ENCODE assay signal across 8 cellular contexts in the genomic region with DNA sequence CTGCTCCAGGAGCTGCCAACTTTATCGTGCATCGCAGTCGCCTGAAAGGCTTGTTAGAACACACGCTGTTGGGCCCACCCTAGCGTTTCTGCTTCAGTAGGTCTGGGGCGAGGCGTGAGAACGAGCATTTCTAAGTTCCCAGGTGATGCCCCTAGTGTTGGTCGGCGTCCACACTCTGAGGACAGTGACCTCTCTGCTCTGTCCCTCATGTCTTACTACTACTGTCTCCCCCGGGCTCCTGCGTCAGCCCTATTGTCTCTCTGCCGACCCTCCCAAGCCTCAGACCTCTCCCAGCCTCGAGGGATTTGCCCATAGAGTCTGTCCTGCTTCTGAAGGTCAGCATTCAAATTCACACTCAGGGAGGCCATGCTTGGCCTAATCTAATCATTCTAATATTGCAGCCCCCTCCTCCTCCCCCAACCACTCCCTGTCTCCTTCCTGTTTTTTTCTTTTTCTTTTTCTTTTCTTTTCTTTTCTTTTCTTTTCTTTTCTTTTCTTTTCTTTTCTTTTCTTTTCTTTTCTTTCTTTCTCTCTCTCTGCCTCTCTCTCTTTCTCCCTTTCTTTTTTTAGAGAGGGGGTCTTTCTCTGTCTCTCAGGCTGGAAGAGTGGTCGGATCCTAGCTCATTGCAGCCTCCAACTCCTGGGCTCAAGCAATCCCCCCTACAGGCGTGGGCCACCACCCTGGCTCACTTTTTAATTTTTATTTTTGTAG. TPM values are rescaled to one million over a fixed set of nuclear protein-coding genes. Genes with fewer than 3 reads are reported as not detected.
DNase-seq lines count a peak whose midpoint lies in the region; ATAC-seq and TF ChIP-seq lines count a peak whose summit lies in the region.

No MANE protein-coding gene starts in this region.

- no peak for TF ChIP-seq EP300 in neural cell (conservative IDR thresholded peaks at IDR 0.05; ENCODE audit: poor library complexity, severe bottlenecking)

- CTCF ChIA-PET in T-cell (lab: Charles Lee): interaction anchor here in 1 of 2 donors (0.5 to 0.6 kb wide), 2 partner anchors 1030 to 1088 kb away, joined by 3 read pairs; no protein-coding TSS in a partner anchor

- H3K36me3 ChIP-seq in GM23338 (ENCODE audit: insufficient read depth): no peaks in the 10 kb centered on the region
- no peaks in the 10 kb centered on the region for H3K36me3 ChIP-seq in Karpas-422 (ENCODE audit: insufficient read depth, low read length)
- no peaks in the 10 kb centered on the region for H3K36me3 ChIP-seq in neural cell (ENCODE audit: insufficient read depth, low read length)

- H2AFZ ChIP-seq in GM23338 (peak overlapping the region; percentile 96), Karpas-422 (ENCODE audit: low read length) (peak overlapping the region; percentile 82), neural cell (ENCODE audit: low read depth, low read length) (peak overlapping the region; percentile 77)

- peak; percentile 40 for ATAC-seq in Right ventricle myocardium inferior
- peak; percentile 71 for ATAC-seq in GM23338
- ATAC-seq in T-cell (replicated peaks in 1 of 4): peak in 2 of 4 experiments; percentile 18 to 20

- no peak for TF ChIP-seq RAD21 in neural cell (conservative IDR thresholded peaks at IDR 0.05)

- DNase-seq in Right ventricle myocardium inferior (ENCODE audit: missing footprints) (no peak), cardiac septum (ENCODE audit: low spot score) (no peak), GM23338 (ENCODE audit: low spot score) (no peak), Karpas-422 (no peak), T-cell (no peak), fibroblast of mammary gland (ENCODE audit: low read depth) (no peak), NCI-H128 (lab: John Stamatoyannopoulos, UW; ENCODE audit: unreplicated experiment) (no peak)

- H3F3A ChIP-seq in GM23338 (replicated peaks; ENCODE audit: low read depth): no peaks in the 10 kb centered on the region
- H3F3A ChIP-seq in neural cell (ENCODE audit: insufficient read depth, low read length, poor library complexity, severe bottlenecking): no peaks in the 10 kb centered on the region

- peaks cover 18% of the 10 kb centered on the region for H3K4me1 ChIP-seq in GM23338 (ENCODE audit: insufficient read depth)
- H3K4me1 ChIP-seq in Karpas-422 (ENCODE audit: low read length): peaks cover 15% of the 10 kb centered on the region

- H3K4me1 Mint-ChIP-seq in GM23338 (peaks cover 11% of the 10 kb centered on the region; the same call in 2 of the 3 replicates), T-cell (peaks cover 10 to 24% (median 18%) of the 10 kb centered on the region in 3 donors)

- intact Hi-C loops in Right ventricle myocardium inferior (cut with DNase I) (loop anchor here (10.0 kb wide), 1 partner anchor 1542 kb away; no protein-coding TSS in a partner anchor), cardiac septum (cut with DNase I) (no loop called here)

- no peaks in the 10 kb centered on the region for H3K27me3 ChIP-seq in GM23338 (ENCODE audit: insufficient read depth)
- no peaks in the 10 kb centered on the region for H3K27me3 ChIP-seq in Karpas-422 (ENCODE audit: low read length)
- H3K27me3 ChIP-seq in neural cell (ENCODE audit: insufficient read depth, low read depth, low read length): no peaks in the 10 kb centered on the region

- H4K20me1 ChIP-seq in GM23338 (replicated peaks; ENCODE audit: insufficient read depth): no peaks in the 10 kb centered on the region
- H4K20me1 ChIP-seq in Karpas-422 (ENCODE audit: insufficient read depth, low read depth, low read length): no peaks in the 10 kb centered on the region
- H4K20me1 ChIP-seq in neural cell (ENCODE audit: insufficient read depth): no peaks in the 10 kb centered on the region

- H3K9me2 ChIP-seq in GM23338 (ENCODE audit: insufficient read depth) (no peaks in the 10 kb centered on the region), Karpas-422 (replicated peaks; ENCODE audit: insufficient read depth, low read length) (no peaks in the 10 kb centered on the region), neural cell (ENCODE audit: insufficient read depth, low read length) (no peaks in the 10 kb centered on the region)

- H3K4me3 ChIP-seq in GM23338 (peak overlapping the region; percentile 93), Karpas-422 (ENCODE audit: low read length) (peak overlapping the region; percentile 91), fibroblast of mammary gland (ENCODE audit: control insufficient read depth, low read depth, low read length) (peak overlapping the region; percentile 92), neural cell (ENCODE audit: low read length) (peak overlapping the region; percentile 78)

- H3K4me3 Mint-ChIP-seq in GM23338 (peak overlapping the region; percentile 83), T-cell (peak overlapping the region; percentile 84 to 92 (median 90))

- no peaks in the 10 kb centered on the region for H3K9me3 ChIP-seq in Karpas-422 (ENCODE audit: low read length)
- no peaks in the 10 kb centered on the region for H3K9me3 ChIP-seq in neural cell (ENCODE audit: low read length)

- H3K27ac ChIP-seq in GM23338 (ENCODE audit: low read depth): peak overlapping the region; percentile 78; the same call in 1 of the 2 replicates
- H3K27ac ChIP-seq in Karpas-422 (ENCODE audit: low read length): no peak overlapping the region
- H3K27ac ChIP-seq in neural cell (ENCODE audit: low read length): peak overlapping the region; percentile 68

- POLR2A ChIA-PET in T-cell (lab: Charles Lee): interaction anchor here in 1 of 2 donors (0.5 kb wide), 1 partner anchor 1396 kb away, joined by 3 read pairs; no protein-coding TSS in a partner anchor

- H3K4me2 ChIP-seq in GM23338 (peak overlapping the region; percentile 99), Karpas-422 (ENCODE audit: low read depth, low read length, poor library complexity, severe bottlenecking) (peak overlapping the region; percentile 87), neural cell (ENCODE audit: low read length) (peak overlapping the region; percentile 76)

- H3K27ac Mint-ChIP-seq in GM23338 (peak overlapping the region; percentile 61; the same call in 1 of the 2 replicates), T-cell (peak overlapping the region; percentile 92 to 95)

- TF ChIP-seq CTCF in GM23338 (conservative IDR thresholded peaks at IDR 0.05; ENCODE audit: low read depth in 2 of 2): peak in 1 of 2 experiments; percentile 30; a peak in 2 of 4 replicates
- no peak for TF ChIP-seq CTCF in fibroblast of mammary gland (conservative IDR thresholded peaks at IDR 0.05; ENCODE audit: control insufficient read depth, insufficient read depth, low read depth, low read length)
- no peak for TF ChIP-seq CTCF in neural cell (IDR thresholded peaks at IDR 0.05; ENCODE audit: poor library complexity, severe bottlenecking)

- H3K27me3 Mint-ChIP-seq in GM23338 (ENCODE audit: insufficient read depth, low read depth, poor library complexity) (peaks cover 3% of the 10 kb centered on the region), T-cell (no peaks in the 10 kb centered on the region)

- H3K36me3 Mint-ChIP-seq in GM23338 (ENCODE audit: low read depth): no peaks in the 10 kb centered on the region; the same call in 2 of the 3 replicates
- peaks cover 4% of the 10 kb centered on the region for H3K36me3 Mint-ChIP-seq in T-cell

- H3K79me2 ChIP-seq in GM23338 (replicated peaks; ENCODE audit: insufficient read depth) (peaks cover 33% of the 10 kb centered on the region), Karpas-422 (ENCODE audit: low read length) (peaks cover 36% of the 10 kb centered on the region), neural cell (replicated peaks; ENCODE audit: insufficient read depth, low read length) (peaks cover 18% of the 10 kb centered on the region)

- H3K9ac ChIP-seq in Karpas-422 (ENCODE audit: low read length) (peak overlapping the region; percentile 88), neural cell (ENCODE audit: low read length) (peak overlapping the region; percentile 80)

- H3K9me3 Mint-ChIP-seq in GM23338 (no peaks in the 10 kb centered on the region), T-cell (no peaks in the 10 kb centered on the region)

TF ChIP-seq in GM23338, 12 proteins besides CTCF, POLR2A, EP300 and RAD21:
- no peak for TF ChIP-seq NANOG (IDR thresholded peaks at IDR 0.05; ENCODE audit: borderline replicate concordance)
- 0 out of 2 replicates have a peak, but pooled peaks have one; percentile 9 for TF ChIP-seq CREB1 (CRISPR knock-in tag; IDR thresholded peaks at IDR 0.05; ENCODE audit: low read depth)

TF ChIP-seq in neural cell, 6 proteins besides CTCF, POLR2A, EP300 and RAD21 (continues in another document):
- TF ChIP-seq MXI1 (conservative IDR thresholded peaks at IDR 0.05; ENCODE audit: poor library complexity, severe bottlenecking): no peak
- TF ChIP-seq EZH2 (IDR thresholded peaks at IDR 0.05; ENCODE audit: borderline replicate concordance, insufficient read depth, low read length, poor library complexity, severe bottlenecking): no peak
- TF ChIP-seq SMC3 (conservative IDR thresholded peaks at IDR 0.05; ENCODE audit: poor library complexity): no peak
- TF ChIP-seq POLR2AphosphoS5 (IDR thresholded peaks at IDR 0.05): no peak
- TF ChIP-seq TAF1 (IDR thresholded peaks at IDR 0.05; ENCODE audit: low read depth): no peak

RNA-seq across cellular contexts. Expression of a gene that starts 0.9 kb away (rescaled TPM):
- total RNA-seq in Right ventricle myocardium inferior (7.6 TPM), cardiac septum (6.3 TPM), T-cell (10 to 100 TPM in 4 of 5 donors, 1 to 10 TPM in 1; 8.1 to 12.1 (median 11.7) TPM)
- 25.3 and 30.4 TPM in 2 replicates for total RNA-seq in GM23338 (2014; rRNA removed; shearing (Covaris generic))
- polyA plus RNA-seq in GM23338 (2016; fragmentation: Nextera tagmentation; extraction: Ambion mirVana) (8.8 and 9.6 TPM in 2 replicates), neural cell (4.7 and 5.1 TPM in 2 replicates)
- total RNA-seq in Karpas-422 (2014; rRNA removed; shearing (Covaris generic); ENCODE audit: low replicate concordance): 5.9 and 13.7 TPM in 2 replicates
- 16.1 and 19.5 TPM in 2 replicates for polyA minus RNA-seq in neural cell
